14 cellular contexts compared by ENCODE assay signal in genomic region chr3:151283907-151284461, GRCh38. TPM values are rescaled to one million over a fixed set of nuclear protein-coding genes. Genes with fewer than 3 reads are reported as not detected.
DNase-seq lines count a peak whose midpoint lies in the region; ATAC-seq and TF ChIP-seq lines count a peak whose summit lies in the region.
"Had no signal": no experiment of that assay in that cellular context is flagged by ENCODE, and none has a peak within 500 bp of the region (broad histone marks: within the 10 kb centered on the region; RNA-seq: fewer than 3 reads in every experiment).

No MANE protein-coding gene starts in this region.

- no peak overlapping the region for H3K23ac ChIP-seq in mesendoderm (ENCODE audit: low read length)

- no peak overlapping the region for H2BK15ac ChIP-seq in mesendoderm (replicated peaks; ENCODE audit: low read depth)

- peak overlapping the region; percentile 23 for H3K4me3 Mint-ChIP-seq in activated naive CD8-positive, alpha-beta T cell treated with anti-CD3 and anti-CD28 coated beads, Interleukin-2, amount 10 ng/mL, durations not matched to agents 7 days and 5 days
- H3K4me3 Mint-ChIP-seq in endothelial cell (ENCODE audit: unreplicated experiment): no peak overlapping the region
- H3K4me3 Mint-ChIP-seq: type B pancreatic cell had no signal

- H3K4me2 ChIP-seq in mesendoderm (ENCODE audit: low read length): no peak overlapping the region
- H3K4me2 ChIP-seq in Karpas-422 (ENCODE audit: low read depth, low read length, poor library complexity, severe bottlenecking): no peak overlapping the region

- no peak overlapping the region for H2BK5ac ChIP-seq in mesendoderm (ENCODE audit: low read length)

- H3K4ac ChIP-seq in mesendoderm (ENCODE audit: low read depth, low read length): no peak overlapping the region

- H4K20me1 ChIP-seq in Karpas-422 (ENCODE audit: insufficient read depth, low read depth, low read length): no peaks in the 10 kb centered on the region

- H3K36me3 ChIP-seq in mesendoderm (ENCODE audit: control insufficient read depth, insufficient read depth, low read length) (no peaks in the 10 kb centered on the region), Karpas-422 (ENCODE audit: insufficient read depth, low read length) (no peaks in the 10 kb centered on the region)

- H3K79me1 ChIP-seq in mesendoderm (ENCODE audit: low read length): no peaks in the 10 kb centered on the region

- peak; percentile 57 for ATAC-seq in activated naive CD8-positive, alpha-beta T cell treated with anti-CD3 and anti-CD28 coated beads, Interleukin-2, amount 10 ng/mL, durations not matched to agents 7 days and 5 days (ENCODE audit: low read depth)
- ATAC-seq in HG02870 (IDR thresholded peaks at IDR 0.05; ENCODE audit: unreplicated experiment): no peak

- no peak overlapping the region for H4K5ac ChIP-seq in mesendoderm (ENCODE audit: low read length)

- H3K27ac ChIP-seq in mesendoderm (ENCODE audit: low read depth, low read length) (no peak overlapping the region), Karpas-422 (ENCODE audit: low read length) (no peak overlapping the region)
- H3K27ac ChIP-seq: HL-60 had no signal

- TF ChIP-seq CTCF in endothelial cell (IDR thresholded peaks at IDR 0.05; ENCODE audit: unreplicated experiment): no peak

- no peaks in the 10 kb centered on the region for H3K9me3 Mint-ChIP-seq in activated naive CD8-positive, alpha-beta T cell treated with anti-CD3 and anti-CD28 coated beads, Interleukin-2, amount 10 ng/mL, durations not matched to agents 7 days and 5 days
- no peaks in the 10 kb centered on the region for H3K9me3 Mint-ChIP-seq in endothelial cell (ENCODE audit: unreplicated experiment)
- H3K9me3 Mint-ChIP-seq: type B pancreatic cell had no signal

- H3K9me3 ChIP-seq in Karpas-422 (ENCODE audit: low read length): no peaks in the 10 kb centered on the region

- H3K56ac ChIP-seq in mesendoderm (ENCODE audit: low read length): no peak overlapping the region

- POLR2A ChIA-PET in activated naive CD8-positive, alpha-beta T cell treated with anti-CD3 and anti-CD28 coated beads, Interleukin-2, amount 10 ng/mL, durations not matched to agents 7 days and 5 days (lab: Charles Lee): interaction anchor here (1.0 kb wide), 1 partner anchor 56 kb away, joined by 3 read pairs; no protein-coding TSS in a partner anchor

- H3K36me3 Mint-ChIP-seq in activated naive CD8-positive, alpha-beta T cell treated with anti-CD3 and anti-CD28 coated beads, Interleukin-2, amount 10 ng/mL, durations not matched to agents 7 days and 5 days: no peaks in the 10 kb centered on the region
- H3K36me3 Mint-ChIP-seq in endothelial cell (ENCODE audit: low read depth, unreplicated experiment): no peaks in the 10 kb centered on the region
- H3K36me3 Mint-ChIP-seq: type B pancreatic cell had no signal

- H3K9ac ChIP-seq in mesendoderm (ENCODE audit: low read length) (no peak overlapping the region), Karpas-422 (ENCODE audit: low read length) (no peak overlapping the region)

- H3K4me1 Mint-ChIP-seq in activated naive CD8-positive, alpha-beta T cell treated with anti-CD3 and anti-CD28 coated beads, Interleukin-2, amount 10 ng/mL, durations not matched to agents 7 days and 5 days: peaks cover 36% of the 10 kb centered on the region
- no peaks in the 10 kb centered on the region for H3K4me1 Mint-ChIP-seq in endothelial cell (ENCODE audit: unreplicated experiment)

- H3K79me2 ChIP-seq in mesendoderm (ENCODE audit: control insufficient read depth, insufficient read depth, low read length): no peaks in the 10 kb centered on the region
- no peaks in the 10 kb centered on the region for H3K79me2 ChIP-seq in Karpas-422 (ENCODE audit: low read length)

- no peaks in the 10 kb centered on the region for H3K9me2 ChIP-seq in Karpas-422 (replicated peaks; ENCODE audit: insufficient read depth, low read length)

- no peak overlapping the region for H2AK5ac ChIP-seq in mesendoderm (ENCODE audit: low read length)

- DNase-seq in A172 (ENCODE audit: low spot score) (peak; percentile 60), HT1080 (ENCODE audit: low read depth) (peak; percentile 54), kidney tubule cell (ENCODE audit: low spot score) (peak; percentile 7), mesendoderm (no peak), Karpas-422 (no peak), endothelial cell (ENCODE audit: low spot score) (no peak)
- DNase-seq in activated naive CD8-positive, alpha-beta T cell treated with anti-CD3 and anti-CD28 coated beads, Interleukin-2, amount 10 ng/mL, durations not matched to agents 7 days and 5 days: no peak
- DNase-seq: DMS79; head of caudate nucleus; NK-92 treated with Interleukin-12 subunit alpha and Interleukin-12 subunit beta, amount 100 ng/mL, for 24 hours had no signal

- H3K18ac ChIP-seq in mesendoderm (ENCODE audit: low read length): no peak overlapping the region

- no peak overlapping the region for H4K8ac ChIP-seq in mesendoderm (ENCODE audit: low read depth, low read length)

- no peak overlapping the region for H3K4me3 ChIP-seq in mesendoderm (ENCODE audit: low read length)
- no peak overlapping the region for H3K4me3 ChIP-seq in Karpas-422 (ENCODE audit: low read length)
- H3K4me3 ChIP-seq: skin epidermis had no signal

- WGBS in mesendoderm (ENCODE audit: extremely low coverage, insufficient coverage, low lambda C conversion rate): no CpG with 5 or more reads among the region's 5 CpGs

- H2AFZ ChIP-seq in Karpas-422 (ENCODE audit: low read length): no peak overlapping the region

- H3K27ac Mint-ChIP-seq in activated naive CD8-positive, alpha-beta T cell treated with anti-CD3 and anti-CD28 coated beads, Interleukin-2, amount 10 ng/mL, durations not matched to agents 7 days and 5 days: peak overlapping the region; percentile 18
- H3K27ac Mint-ChIP-seq in endothelial cell (ENCODE audit: unreplicated experiment): no peak overlapping the region
- H3K27ac Mint-ChIP-seq: type B pancreatic cell had no signal

- no peaks in the 10 kb centered on the region for H3K27me3 ChIP-seq in mesendoderm (ENCODE audit: insufficient read depth, low read length, poor library complexity)
- H3K27me3 ChIP-seq in Karpas-422 (ENCODE audit: low read length): no peaks in the 10 kb centered on the region

- H3K4me1 ChIP-seq in mesendoderm (ENCODE audit: control insufficient read depth, low read depth, low read length): no peaks in the 10 kb centered on the region
- no peaks in the 10 kb centered on the region for H3K4me1 ChIP-seq in Karpas-422 (ENCODE audit: low read length)

- no peaks in the 10 kb centered on the region for H3K27me3 Mint-ChIP-seq in activated naive CD8-positive, alpha-beta T cell treated with anti-CD3 and anti-CD28 coated beads, Interleukin-2, amount 10 ng/mL, durations not matched to agents 7 days and 5 days
- H3K27me3 Mint-ChIP-seq in endothelial cell (ENCODE audit: unreplicated experiment): peaks cover 3% of the 10 kb centered on the region
- H3K27me3 Mint-ChIP-seq: type B pancreatic cell had no signal

- H2BK120ac ChIP-seq in mesendoderm (ENCODE audit: low read depth, low read length): no peak overlapping the region

RNA-seq across cellular contexts. Expression of gene P2RY14, which starts 5.6 kb away (rescaled TPM):
- 0.03 and 0.05 TPM in 2 replicates for total RNA-seq in A172 (2014; rRNA removed; shearing (Covaris generic))
- total RNA-seq in HT1080 (2014; rRNA removed; shearing (Covaris generic)): not detected in 2 replicates
- not detected in 2 replicates for polyA plus RNA-seq in HT1080 (2015; cell fraction: cytosol; rRNA removed)
- not detected in 2 replicates for polyA plus RNA-seq in HT1080 (2015; cell fraction: nucleus; rRNA removed)
- total RNA-seq in activated naive CD8-positive, alpha-beta T cell treated with anti-CD3 and anti-CD28 coated beads, Interleukin-2, amount 10 ng/mL, durations not matched to agents 7 days and 5 days: 1 to 10 TPM; 1.2 to 1.9 TPM
- 0.01 TPM for polyA plus RNA-seq in mesendoderm (2013, experiment 1 of 2)
- 0.03 TPM for polyA plus RNA-seq in mesendoderm (2013, experiment 2 of 2)
- not detected in 2 replicates for total RNA-seq in Karpas-422 (2014; rRNA removed; shearing (Covaris generic); ENCODE audit: low replicate concordance)
- 0.21 TPM for total RNA-seq in endothelial cell (ENCODE audit: unreplicated experiment)

RNA-seq across cellular contexts. Expression of gene GPR87, which starts 32.6 kb away (rescaled TPM):
- 0.77 TPM in 1 of 2 replicates, not detected in the other for total RNA-seq in A172 (2014; rRNA removed; shearing (Covaris generic))
- total RNA-seq in HT1080 (2014; rRNA removed; shearing (Covaris generic)): 1.3 and 2.2 TPM in 2 replicates
- 2.7 and 3.0 TPM in 2 replicates for polyA plus RNA-seq in HT1080 (2015; cell fraction: cytosol; rRNA removed)
- polyA plus RNA-seq in HT1080 (2015; cell fraction: nucleus; rRNA removed): 1.3 and 3.5 TPM in 2 replicates
- total RNA-seq in activated naive CD8-positive, alpha-beta T cell treated with anti-CD3 and anti-CD28 coated beads, Interleukin-2, amount 10 ng/mL, durations not matched to agents 7 days and 5 days: not detected
- polyA plus RNA-seq in mesendoderm (2013, experiment 1 of 2): 0.70 TPM
- polyA plus RNA-seq in mesendoderm (2013, experiment 2 of 2): 0.55 TPM
- not detected in 2 replicates for total RNA-seq in Karpas-422 (2014; rRNA removed; shearing (Covaris generic); ENCODE audit: low replicate concordance)
- total RNA-seq in endothelial cell (ENCODE audit: unreplicated experiment): 2.0 TPM

RNA-seq across cellular contexts. Expression of gene P2RY13, which starts 45.4 kb away (rescaled TPM):
- not detected in 2 replicates for total RNA-seq in A172 (2014; rRNA removed; shearing (Covaris generic))
- not detected in 2 replicates for total RNA-seq in HT1080 (2014; rRNA removed; shearing (Covaris generic))
- polyA plus RNA-seq in HT1080 (2015; cell fraction: cytosol; rRNA removed): not detected in 2 replicates
- polyA plus RNA-seq in HT1080 (2015; cell fraction: nucleus; rRNA removed): not detected in 2 replicates
- not detected for total RNA-seq in activated naive CD8-positive, alpha-beta T cell treated with anti-CD3 and anti-CD28 coated beads, Interleukin-2, amount 10 ng/mL, durations not matched to agents 7 days and 5 days
- polyA plus RNA-seq in mesendoderm (2013, experiment 1 of 2): not detected
- not detected for polyA plus RNA-seq in mesendoderm (2013, experiment 2 of 2)
- 0.40 and 0.97 TPM in 2 replicates for total RNA-seq in Karpas-422 (2014; rRNA removed; shearing (Covaris generic); ENCODE audit: low replicate concordance)
- total RNA-seq in endothelial cell (ENCODE audit: unreplicated experiment): not detected

Comparison
In these comparisons a context has a peak if more than half of its experiments do, and no peak if none do; other contexts are left out.
1. DNase-seq: peak in A172 (single experiment), HT1080 (single experiment) and kidney tubule cell (single experiment); none in activated naive CD8-positive, alpha-beta T cell treated with anti-CD3 and anti-CD28 coated beads, Interleukin-2, amount 10 ng/mL, durations not matched to agents 7 days and 5 days (single experiment), mesendoderm (single experiment), Karpas-422 (single experiment) and endothelial cell (single experiment).